ENCODE assay signal across 16 cellular contexts in the genomic region with DNA sequence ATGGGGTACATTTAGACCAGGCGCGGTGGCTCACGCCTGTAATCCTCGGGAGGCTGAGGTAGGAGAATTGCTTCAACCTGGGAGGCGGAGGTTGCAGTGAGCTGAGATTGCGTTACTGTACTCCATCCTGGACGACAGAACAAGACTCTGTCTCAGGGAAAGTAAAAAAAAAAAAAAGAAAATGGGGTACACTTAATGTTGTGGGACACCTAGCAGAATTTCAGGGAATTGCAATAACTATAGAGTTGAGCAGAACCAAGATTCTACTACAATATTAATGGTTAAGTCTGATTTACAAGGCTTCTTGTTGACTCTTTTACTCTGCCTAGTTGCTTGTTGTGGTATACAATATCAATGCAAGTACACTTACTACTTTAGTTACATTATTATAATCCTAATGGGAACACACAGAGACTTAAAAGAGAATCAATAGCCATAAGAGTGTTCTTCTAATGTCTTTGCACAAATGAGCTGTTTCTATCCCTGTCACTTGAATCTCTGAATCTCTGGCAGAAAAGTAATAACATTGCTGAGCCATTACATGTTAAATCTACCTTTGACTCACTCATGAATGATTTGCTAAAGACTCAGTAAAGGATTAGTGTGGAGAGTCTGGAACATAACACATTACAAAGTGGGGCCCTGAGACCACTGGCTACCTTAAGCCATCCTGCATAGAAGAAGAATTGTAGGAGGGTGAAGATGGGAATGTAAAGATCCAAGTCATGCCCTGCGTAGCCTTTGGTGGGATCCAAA. TPM values are rescaled to one million over a fixed set of nuclear protein-coding genes. Genes with fewer than 3 reads are reported as not detected.
A peak's percentile ranks its signal among the peaks of the same experiment; 100 is the strongest.
DNase-seq lines count a peak whose midpoint lies in the region; ATAC-seq, FAIRE-seq and TF ChIP-seq lines count a peak whose summit lies in the region.
"Had no signal": no experiment of that assay in that cellular context is flagged by ENCODE, and none has a peak within 500 bp of the region (broad histone marks: within the 10 kb centered on the region; RNA-seq: fewer than 3 reads in every experiment).

No MANE protein-coding gene starts in this region.

- in situ Hi-C loops in IMR-90 (cut with MboI; ENCODE audit: low sequenced_read_pairs) (no loop called here), K562 (cut with MboI) (no loop called here)

- H3K36me3 Mint-ChIP-seq in Caco-2 (ENCODE audit: insufficient read depth, unreplicated experiment) = no peaks in the 10 kb centered on the region

- no peak overlapping the region for H4K8ac ChIP-seq in IMR-90 (ENCODE audit: low read depth in 2 of 2, low read length in 2 of 2)

- no peak overlapping the region for H3K4me3 ChIP-seq in Caco-2 (ENCODE audit: low read depth, low read length)
- H3K4me3 ChIP-seq in IMR-90 (ENCODE audit: insufficient read depth, low read depth, low read length) = no peak overlapping the region
- H3K4me3 ChIP-seq in K562 = no peak overlapping the region
- H3K4me3 ChIP-seq: right atrium auricular region, SJCRH30 had no signal

- H3K9me3 Mint-ChIP-seq in Caco-2 (ENCODE audit: unreplicated experiment) = no peaks in the 10 kb centered on the region
- H3K9me3 Mint-ChIP-seq: nephron had no signal

- no peak overlapping the region for H3K27ac Mint-ChIP-seq in Caco-2 (ENCODE audit: unreplicated experiment)

- DNase-seq in Caco-2 = no peak
- peak; percentile 18 for DNase-seq in IMR-90
- DNase-seq in K562 (ENCODE audit: extremely low read depth in 1 of 4, low spot score in 3 of 4) = no peak
- DNase-seq in kidney tubule cell (ENCODE audit: low spot score) = peak; percentile 77
- no peak for DNase-seq in hypothalamus (lab: John Stamatoyannopoulos, UW)
- DNase-seq in NCI-H69 (lab: John Stamatoyannopoulos, UW) = no peak
- DNase-seq in cortex of kidney (lab: John Stamatoyannopoulos, UW) = no peak
- DNase-seq: activated CD4-positive, CD25-positive, alpha-beta regulatory T cell treated with anti-CD3 and anti-CD28 coated beads, Interleukin-2, amount 50 U/mL, for 72 hours; Calu3; central memory CD4-positive, alpha-beta T cell; NCI-H2227 treated with DMSO at 0.1 percent for 48 hours; SJCRH30 had no signal

- no peak for TF ChIP-seq POLR2A in IMR-90 (IDR thresholded peaks at IDR 0.05; ENCODE audit: low read depth, low read length)
- no peak for TF ChIP-seq POLR2A in K562 (conservative IDR thresholded peaks at IDR 0.05)

- H3K36me3 ChIP-seq in Caco-2 (ENCODE audit: control insufficient read depth, insufficient read depth, low read length) = no peaks in the 10 kb centered on the region
- H3K36me3 ChIP-seq in IMR-90 (ENCODE audit: control insufficient read depth, insufficient read depth, low read length) = no peaks in the 10 kb centered on the region
- H3K36me3 ChIP-seq in K562 (ENCODE audit: control insufficient read depth, insufficient read depth, low read length) = no peaks in the 10 kb centered on the region
- H3K36me3 ChIP-seq: right atrium auricular region, SJCRH30 had no signal

- H3K4me1 ChIP-seq in Caco-2 (no peaks in the 10 kb centered on the region), IMR-90 (ENCODE audit: control insufficient read depth, insufficient read depth, low read length) (no peaks in the 10 kb centered on the region), K562 (replicated peaks in 1 of 2; ENCODE audit: control insufficient read depth in 2 of 2, insufficient read depth in 2 of 2, low read length in 2 of 2) (peaks cover 0 to 7% of the 10 kb centered on the region in 2 experiments; a peak in 2 of 5 replicates)
- H3K4me1 ChIP-seq: right atrium auricular region, SJCRH30 had no signal

- H3K4me3 Mint-ChIP-seq in Caco-2 (ENCODE audit: unreplicated experiment) = no peak overlapping the region
- H3K4me3 Mint-ChIP-seq: nephron had no signal

- H3K9me3 ChIP-seq in Caco-2 (no peaks in the 10 kb centered on the region), IMR-90 (ENCODE audit: control insufficient read depth, insufficient read depth, low read length) (no peaks in the 10 kb centered on the region), K562 (replicated peaks; ENCODE audit: control insufficient read depth, insufficient read depth, low read depth, low read length) (no peaks in the 10 kb centered on the region)
- H3K9me3 ChIP-seq: right atrium auricular region, SJCRH30 had no signal

- no peak overlapping the region for H2BK5ac ChIP-seq in IMR-90 (ENCODE audit: low read depth, low read length, poor library complexity, severe bottlenecking)

- H3K9me1 ChIP-seq in IMR-90 (ENCODE audit: insufficient read depth, low read length) (no peaks in the 10 kb centered on the region), K562 (ENCODE audit: control insufficient read depth, insufficient read depth, low read length) (no peaks in the 10 kb centered on the region)

- no peak overlapping the region for H3K27ac ChIP-seq in IMR-90 (ENCODE audit: insufficient read depth, low read length)
- no peak overlapping the region for H3K27ac ChIP-seq in K562 (ENCODE audit: extremely low read depth, low read depth, low read length)
- H3K27ac ChIP-seq: right atrium auricular region, SJCRH30 had no signal

- H3K27me3 Mint-ChIP-seq in Caco-2 (ENCODE audit: insufficient read depth, unreplicated experiment) = peaks cover 2% of the 10 kb centered on the region

- H4K91ac ChIP-seq in IMR-90 (ENCODE audit: insufficient read depth, low read depth, low read length) = no peak overlapping the region

- TF ChIP-seq RAD21 in IMR-90 (IDR thresholded peaks at IDR 0.05; ENCODE audit: low read length) = no peak
- TF ChIP-seq RAD21 in K562 (CRISPR knock-in tag; conservative IDR thresholded peaks at IDR 0.05 in 1 of 2, IDR thresholded peaks at IDR 0.05 in 1 of 2) = peak in 1 of 2 experiments; percentile 18; a peak in 2 of 4 replicates

- no peak overlapping the region for H2BK120ac ChIP-seq in IMR-90 (ENCODE audit: low read depth, low read length)

- FAIRE-seq in K562 (lab: Jason Lieb, UNC) = peak; percentile 65
- FAIRE-seq: frontal cortex had no signal

- H3K56ac ChIP-seq in IMR-90 (ENCODE audit: extremely low read depth, insufficient read depth, low read length) = no peak overlapping the region

- no peak overlapping the region for H3K23ac ChIP-seq in IMR-90 (ENCODE audit: low read depth, low read length)

- TF ChIP-seq EP300 in K562 (IDR thresholded peaks at IDR 0.05; ENCODE audit: low read length) = no peak

- no peak overlapping the region for H2AK5ac ChIP-seq in IMR-90 (ENCODE audit: low read depth, low read length)

- no peaks in the 10 kb centered on the region for H3K79me1 ChIP-seq in IMR-90 (ENCODE audit: low read depth in 1 of 2, low read length in 2 of 2)

- dilution Hi-C loops in IMR-90 (cut with HindIII; ENCODE audit: low sequenced_read_pairs, unreplicated experiment) = no loop called here

- no peak overlapping the region for H2BK15ac ChIP-seq in IMR-90 (ENCODE audit: low read depth, low read length)

- CTCF ChIA-PET in Caco-2 (lab: Charles Lee) = interaction anchor here (0.5 kb wide), 1 partner anchor 319 kb away, joined by 6 read pairs; no protein-coding TSS in a partner anchor
- CTCF ChIA-PET in IMR-90 (lab: Yijun Ruan, JAX) = no interaction called here
- CTCF ChIA-PET in K562 (lab: Yijun Ruan, JAX; ENCODE audit: low intra/inter-chr PET ratio) = interaction anchor here (0.6 kb wide), 1 partner anchor 215 kb away, joined by 3 read pairs; no protein-coding TSS in a partner anchor

- H2AK9ac ChIP-seq in IMR-90 (replicated peaks; ENCODE audit: low read depth, low read length, poor library complexity) = no peak overlapping the region

- H3K79me2 ChIP-seq in K562 (ENCODE audit: control insufficient read depth, insufficient read depth, low read length) = no peaks in the 10 kb centered on the region

- H2AFZ ChIP-seq in IMR-90 (replicated peaks; ENCODE audit: low read length, poor library complexity) (no peak overlapping the region), K562 (ENCODE audit: low read depth, low read length) (no peak overlapping the region)

- H3K4me2 ChIP-seq in IMR-90 (ENCODE audit: low read depth, low read length) (no peak overlapping the region), K562 (ENCODE audit: insufficient read depth, low read length) (no peak overlapping the region)

- POLR2A ChIA-PET in Caco-2 (lab: Charles Lee) = no interaction called here
- POLR2A ChIA-PET in IMR-90 (lab: Charles Lee; ENCODE audit: unreplicated experiment) = no interaction called here
- POLR2A ChIA-PET in K562 (lab: Yijun Ruan, JAX) = no interaction called here

- intact Hi-C loops in Caco-2 (cut with micrococcal nuclease; ENCODE audit: unreplicated experiment) = no loop called here
- intact Hi-C loops in IMR-90 (cut with micrococcal nuclease) = no loop called here
- intact Hi-C loops in K562 (cut with micrococcal nuclease) = no loop called here

- BruUV-seq in Caco-2 (replicated peaks; lab: Mats Ljungman, UMichigan) (no TSS peak), IMR-90 (replicated peaks; lab: Mats Ljungman, UMichigan) (no TSS peak), K562 (replicated peaks; lab: Mats Ljungman, UMichigan) (no TSS peak)

- H4K20me1 ChIP-seq in IMR-90 (ENCODE audit: insufficient read depth, low read length) (no peaks in the 10 kb centered on the region), K562 (replicated peaks; ENCODE audit: control insufficient read depth, insufficient read depth, low read length) (no peaks in the 10 kb centered on the region)

- H2BK20ac ChIP-seq in IMR-90 (ENCODE audit: low read depth, low read length) = no peak overlapping the region

- H3K9ac ChIP-seq in IMR-90 (ENCODE audit: low read depth, low read length) (no peak overlapping the region), K562 (ENCODE audit: insufficient read depth in 1 of 2, low read depth in 2 of 2, low read length in 2 of 2) (no peak overlapping the region)

- 92% methylated on average over 5 of the region's 8 CpGs; no CpG with 5 or more reads in 1 of the 2 experiments for WGBS in IMR-90 (ENCODE audit: extremely low coverage in 2 of 2, insufficient read length in 1 of 2), 2 experiments
- 54% methylated on average over 8 of the region's 8 CpGs for WGBS in K562 (ENCODE audit: insufficient coverage, low coverage, missing lambda C conversion rate)

- TF ChIP-seq CTCF in Caco-2 (IDR thresholded peaks at IDR 0.05; ENCODE audit: insufficient read depth in 1 of 2, low read depth in 1 of 2, low read length in 1 of 2, severe bottlenecking in 1 of 2, unreplicated experiment in 1 of 2) (peak; percentile 4 to 9), IMR-90 (conservative IDR thresholded peaks at IDR 0.05; ENCODE audit: low read depth, low read length) (peak; percentile 21; the same call in 1 of the 2 replicates), K562 (IDR thresholded peaks at IDR 0.05 in 2 of 3, conservative IDR thresholded peaks at IDR 0.05 in 1 of 3; ENCODE audit: insufficient read depth in 2 of 3, low read depth in 1 of 3, low read length in 3 of 3) (peak in 2 of 3 experiments; percentile 37 to 55; a peak in 3 of 6 replicates)

- no peak overlapping the region for H3K14ac ChIP-seq in IMR-90 (replicated peaks; ENCODE audit: low read depth, low read length)

- no peaks in the 10 kb centered on the region for H3K4me1 Mint-ChIP-seq in Caco-2 (ENCODE audit: low read depth, unreplicated experiment)
- H3K4me1 Mint-ChIP-seq: nephron had no signal

- H3K4ac ChIP-seq in IMR-90 (ENCODE audit: low read depth, low read length) = no peak overlapping the region

- ATAC-seq in IMR-90 (ENCODE audit: low read depth) (no peak; the same call in 1 of the 2 replicates), K562 (peak; percentile 63), GM19455 (IDR thresholded peaks at IDR 0.05; ENCODE audit: unreplicated experiment) (no peak)

- H4K5ac ChIP-seq in IMR-90 (ENCODE audit: low read depth, low read length) = no peak overlapping the region

- no peak overlapping the region for H3K18ac ChIP-seq in IMR-90 (ENCODE audit: low read depth, low read length)

- no peaks in the 10 kb centered on the region for H3K27me3 ChIP-seq in Caco-2 (replicated peaks; ENCODE audit: control insufficient read depth, insufficient read depth, low read length)
- H3K27me3 ChIP-seq in IMR-90 (ENCODE audit: control insufficient read depth, insufficient read depth, low read length) = no peaks in the 10 kb centered on the region
- no peaks in the 10 kb centered on the region for H3K27me3 ChIP-seq in K562 (ENCODE audit: control insufficient read depth in 2 of 2, insufficient read depth in 2 of 2, low read length in 2 of 2)
- H3K27me3 ChIP-seq: right atrium auricular region, SJCRH30 had no signal

RNA-seq across cellular contexts. Expression of a gene that starts 22.7 kb away (rescaled TPM):
- total RNA-seq in Caco-2 (2022) (1.3 and 1.5 TPM in 2 replicates), IMR-90 (2012; rRNA removed) (under 0.01 TPM in 2 replicates), K562 (2014; rRNA removed) (not detected in 2 replicates), K562 (2014; rRNA removed; fragmentation: Illumina TruSeq; extraction: Trizol) (not detected in 2 replicates), K562 (2015; rRNA removed; fragmentation: Illumina TruSeq; extraction: Trizol) (not detected in 2 replicates), K562 (2021) (not detected in 2 replicates)
- polyA plus RNA-seq in IMR-90 (2012; rRNA removed) (0.07 and 0.09 TPM in 2 replicates), K562 (2011; rRNA removed) (0.15 TPM in 1 of 2 replicates, not detected in the other), K562 (2014; fragmentation: Illumina TruSeq; extraction: Trizol) (not detected in 2 replicates), K562 (2014; fragmentation: Nextera tagmentation; extraction: Ambion mirVana) (not detected), K562 (2014; rRNA removed) (0.08 TPM in 1 of 2 replicates, not detected in the other)
- polyA plus RNA-seq in IMR-90 (2012; cell fraction: cytosol; rRNA removed) = 0.02 and 0.05 TPM in 2 replicates
- 0.07 TPM in 1 of 2 replicates, not detected in the other for polyA plus RNA-seq in IMR-90 (2012; cell fraction: nucleus; rRNA removed; ENCODE audit: low replicate concordance)
- total RNA-seq in K562 (2011; cell fraction: chromatin; rRNA removed; ENCODE audit: low replicate concordance) = 0.14 TPM in 1 of 2 replicates, not detected in the other
- not detected in 2 replicates for total RNA-seq in K562 (2011; cell fraction: nucleolus; rRNA removed)
- not detected in 2 replicates for total RNA-seq in K562 (2011; cell fraction: nucleoplasm; rRNA removed)
- 0.03 TPM in 2 replicates for polyA plus RNA-seq in K562 (2011; cell fraction: cytosol; rRNA removed)
- not detected in 2 replicates for polyA plus RNA-seq in K562 (2011; cell fraction: nucleus; rRNA removed)
- 0.03 and 0.12 TPM in 2 replicates for polyA plus RNA-seq in K562 (2012)
- 0.11 TPM in 1 of 2 replicates, not detected in the other for polyA minus RNA-seq in K562 (2011; rRNA and poly(A)+ RNA removed)
- polyA minus RNA-seq in K562 (2011; cell fraction: cytosol; rRNA and poly(A)+ RNA removed) = not detected in 2 replicates
- not detected in 2 replicates for polyA minus RNA-seq in K562 (2011; cell fraction: nucleus; rRNA and poly(A)+ RNA removed)
- total RNA-seq: SJCRH30 had no signal

Comparison
In these comparisons a context has a peak if more than half of its experiments do, and no peak if none do; other contexts are left out.
1. DNase-seq: peak in IMR-90 (single experiment) and kidney tubule cell (single experiment); none in Caco-2 (0 of 2), K562 (0 of 4), hypothalamus (0 of 51), NCI-H69 (single experiment) and cortex of kidney (single experiment).
2. Peak in every context shown above with its lines, with median percentiles within 50 percentile points of each other: CTCF ChIP-seq.